14 cellular contexts compared by ENCODE assay signal in the genomic region with DNA sequence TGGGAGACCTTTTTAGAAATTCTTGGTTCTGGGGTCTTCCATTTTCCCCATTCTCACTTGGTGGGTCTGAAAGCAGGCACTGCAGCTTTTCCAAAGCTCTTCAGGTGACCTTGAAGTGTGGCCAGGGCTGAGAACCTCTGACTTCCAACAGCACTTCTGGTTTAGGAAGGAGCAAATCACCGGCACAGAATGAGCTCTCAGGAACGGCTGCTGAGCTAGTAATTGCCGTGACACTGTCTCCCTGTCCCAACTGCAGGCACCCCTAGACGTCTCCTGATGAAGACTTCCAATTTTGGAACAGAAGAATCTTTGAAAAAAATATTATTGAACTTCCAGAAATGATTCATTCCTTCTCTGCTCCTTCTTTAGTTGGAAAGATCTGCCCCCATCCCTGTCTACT. TPM values are rescaled to one million over a fixed set of nuclear protein-coding genes. Genes with fewer than 3 reads are reported as not detected.
A peak's percentile ranks its signal among the peaks of the same experiment; 100 is the strongest.
DNase-seq lines count a peak whose midpoint lies in the region; ATAC-seq and TF ChIP-seq lines count a peak whose summit lies in the region.
"Had no signal": no experiment of that assay in that cellular context is flagged by ENCODE, and none has a peak within 500 bp of the region (broad histone marks: within the 10 kb centered on the region; RNA-seq: fewer than 3 reads in every experiment).

No MANE protein-coding gene starts in this region.

- intact Hi-C loops in natural killer cell (cut with micrococcal nuclease) = loop anchor here (5.0 kb wide), 2 partner anchors 77 to 458 kb away; no protein-coding TSS in a partner anchor
- intact Hi-C loops in breast epithelium (cut with DNase I; ENCODE audit: low total_unique reads) = no loop called here

- peak; percentile 11 for ATAC-seq in GM18909 (IDR thresholded peaks at IDR 0.05; ENCODE audit: poor library complexity, unreplicated experiment)
- ATAC-seq in GM21825 (IDR thresholded peaks at IDR 0.05; ENCODE audit: unreplicated experiment) = peak; percentile 2
- peak in 2 of 3 donors; percentile 5 to 8 for ATAC-seq in natural killer cell

- no peaks in the 10 kb centered on the region for H3K9me3 ChIP-seq in breast epithelium
- H3K9me3 ChIP-seq: Caco-2 had no signal

- peaks cover 14% of the 10 kb centered on the region for H3K4me1 ChIP-seq in KMS-11 (ENCODE audit: low read depth, poor library complexity, severe bottlenecking)
- no peaks in the 10 kb centered on the region for H3K4me1 ChIP-seq in breast epithelium

- H3K27ac ChIP-seq in KMS-11 = no peak overlapping the region
- H3K27ac ChIP-seq in breast epithelium = no peak overlapping the region

- H4K20me1 ChIP-seq in KMS-11 (ENCODE audit: insufficient read depth) = no peaks in the 10 kb centered on the region

- H3K4me1 Mint-ChIP-seq in natural killer cell = peaks cover 53 to 71% of the 10 kb centered on the region in 2 donors
- H3K4me1 Mint-ChIP-seq in glutamatergic neuron (ENCODE audit: low read depth, unreplicated experiment) = no peaks in the 10 kb centered on the region

- H3K79me2 ChIP-seq in KMS-11 (ENCODE audit: insufficient read depth, low read depth) = no peaks in the 10 kb centered on the region

- H3K36me3 ChIP-seq in KMS-11 (ENCODE audit: insufficient read depth) (no peaks in the 10 kb centered on the region), breast epithelium (no peaks in the 10 kb centered on the region)

- no peak for TF ChIP-seq POLR2A in breast epithelium (IDR thresholded peaks at IDR 0.05)

- DNase-seq in natural killer cell (no peak), breast epithelium (ENCODE audit: low spot score in 2 of 2) (no peak), glutamatergic neuron (no peak), SKM-1 treated with dmso at 0.1 percent for 144 hours (lab: John Stamatoyannopoulos, UW; ENCODE audit: unreplicated experiment) (no peak), D341Med (ENCODE audit: low spot score) (no peak)
- DNase-seq: Caco-2; effector CD4-positive, alpha-beta T cell; foreskin melanocyte; NCI-H1930; right cardiac atrium; T1000 had no signal

- H3K36me3 Mint-ChIP-seq in natural killer cell (no peaks in the 10 kb centered on the region), glutamatergic neuron (ENCODE audit: unreplicated experiment) (no peaks in the 10 kb centered on the region)

- H3K27ac Mint-ChIP-seq in natural killer cell = peak overlapping the region; percentile 71 to 91
- H3K27ac Mint-ChIP-seq in glutamatergic neuron (ENCODE audit: unreplicated experiment) = no peak overlapping the region

- TF ChIP-seq CTCF in KMS-11 (conservative IDR thresholded peaks at IDR 0.05; ENCODE audit: low read depth, low read length) = no peak
- TF ChIP-seq CTCF in natural killer cell (IDR thresholded peaks at IDR 0.05) = no peak
- no peak for TF ChIP-seq CTCF in breast epithelium (IDR thresholded peaks at IDR 0.05)
- TF ChIP-seq CTCF in glutamatergic neuron (IDR thresholded peaks at IDR 0.05; ENCODE audit: partially characterized antibody, unreplicated experiment) = no peak

- no peak overlapping the region for H2AFZ ChIP-seq in KMS-11 (ENCODE audit: low read depth)

- H3K27me3 Mint-ChIP-seq in natural killer cell (ENCODE audit: low read depth in 2 of 2) = no peaks in the 10 kb centered on the region
- peaks cover 2% of the 10 kb centered on the region for H3K27me3 Mint-ChIP-seq in glutamatergic neuron (ENCODE audit: unreplicated experiment)

- no peaks in the 10 kb centered on the region for H3K9me3 Mint-ChIP-seq in natural killer cell
- H3K9me3 Mint-ChIP-seq in glutamatergic neuron (ENCODE audit: unreplicated experiment) = no peaks in the 10 kb centered on the region

- H3K27me3 ChIP-seq in KMS-11 (ENCODE audit: insufficient read depth, low read depth) (no peaks in the 10 kb centered on the region), breast epithelium (no peaks in the 10 kb centered on the region)

- peak overlapping the region; percentile 71 for H3K4me2 ChIP-seq in KMS-11

- no peak overlapping the region for H3K4me3 ChIP-seq in KMS-11 (IDR thresholded peaks at IDR 0.05; ENCODE audit: insufficient read depth, low read depth, low read length)
- H3K4me3 ChIP-seq in breast epithelium = no peak overlapping the region

- H3K4me3 Mint-ChIP-seq in natural killer cell (peak overlapping the region; percentile 67), glutamatergic neuron (ENCODE audit: unreplicated experiment) (no peak overlapping the region)

- H3K9ac ChIP-seq in KMS-11 = no peak overlapping the region

RNA-seq across cellular contexts. Expression of gene CD38, which starts 31.3 kb away (rescaled TPM):
- total RNA-seq in natural killer cell (100 to 1,000 TPM in 1 of 3 donors, 10 to 100 TPM in 2; 91.8 to 124 (median 98.8) TPM), breast epithelium (10 to 100 TPM in 1 of 3 donors, 1 to 10 TPM in 2; 2.0 to 47.2 (median 2.6) TPM), glutamatergic neuron (ENCODE audit: unreplicated experiment) (0.37 TPM)
- total RNA-seq: Caco-2 had no signal
